In genomic region chr1:159751022-159751421, GRCh38 we compare ENCODE assay signal across 21 cellular contexts. TPM values are rescaled to one million over a fixed set of nuclear protein-coding genes. Genes with fewer than 3 reads are reported as not detected.
DNase-seq lines count a peak whose midpoint lies in the region; ATAC-seq and TF ChIP-seq lines count a peak whose summit lies in the region.
"Had no signal": no experiment of that assay in that cellular context is flagged by ENCODE, and none has a peak within 500 bp of the region (broad histone marks: within the 10 kb centered on the region; RNA-seq: fewer than 3 reads in every experiment).

No MANE protein-coding gene starts in this region.

- H3K27me3 Mint-ChIP-seq in Calu3 (ENCODE audit: unreplicated experiment): no peaks in the 10 kb centered on the region
- H3K27me3 Mint-ChIP-seq in activated CD8-positive, alpha-beta memory T cell treated with anti-CD3 and anti-CD28 coated beads, Interleukin-2, amount 10 ng/mL, durations not matched to agents 7 days and 5 days: peaks cover 3% of the 10 kb centered on the region

- H3K9me3 ChIP-seq in lower lobe of right lung (no peaks in the 10 kb centered on the region), suprapubic skin (no peaks in the 10 kb centered on the region)
- H3K9me3 ChIP-seq: SJSA1 had no signal

- H3K27ac ChIP-seq in lower lobe of right lung: peak overlapping the region; percentile 78
- H3K27ac ChIP-seq in suprapubic skin: no peak overlapping the region
- H3K27ac ChIP-seq: KMS-11, SJSA1 had no signal

- intact Hi-C loops in Calu3 (cut with micrococcal nuclease; ENCODE audit: unreplicated experiment): no loop called here
- intact Hi-C loops in lower lobe of right lung (cut with DNase I): no loop called here

- H3K27me3 ChIP-seq in lower lobe of right lung (ENCODE audit: low read depth): no peaks in the 10 kb centered on the region
- H3K27me3 ChIP-seq in suprapubic skin: peaks cover 5% of the 10 kb centered on the region
- H3K27me3 ChIP-seq: SJSA1 had no signal

- peak in 1 of 2 donors; percentile 11 for ATAC-seq in lower lobe of right lung
- no peak for ATAC-seq in activated CD8-positive, alpha-beta memory T cell treated with anti-CD3 and anti-CD28 coated beads, Interleukin-2, amount 10 ng/mL, durations not matched to agents 7 days and 5 days
- ATAC-seq: GM23338, Right ventricle myocardium inferior had no signal

- no peak overlapping the region for H3K4me3 Mint-ChIP-seq in Calu3 (ENCODE audit: low read depth, unreplicated experiment)
- H3K4me3 Mint-ChIP-seq in activated CD8-positive, alpha-beta memory T cell treated with anti-CD3 and anti-CD28 coated beads, Interleukin-2, amount 10 ng/mL, durations not matched to agents 7 days and 5 days: no peak overlapping the region
- H3K4me3 Mint-ChIP-seq: CD4-positive, CD25-positive, alpha-beta regulatory T cell; GM23338 had no signal

- DNase-seq in Calu3: no peak
- DNase-seq in GF-D8 (lab: John Stamatoyannopoulos, UW): peak; percentile 52
- peak; percentile 15 for DNase-seq in dermis blood vessel endothelial cell
- no peak for DNase-seq in lower lobe of right lung
- no peak for DNase-seq in suprapubic skin (ENCODE audit: low spot score in 2 of 2)
- DNase-seq in MV-4-11 (lab: John Stamatoyannopoulos, UW): no peak
- no peak for DNase-seq in activated CD8-positive, alpha-beta memory T cell treated with anti-CD3 and anti-CD28 coated beads, Interleukin-2, amount 10 ng/mL, durations not matched to agents 7 days and 5 days
- DNase-seq: CD4-positive, CD25-positive, alpha-beta regulatory T cell; HCEC 1CT; NCI-H1694; NCI-H2081; NCI-H2171; NCI-H446; NCI-H526 had no signal

- no peak for TF ChIP-seq POLR2A in suprapubic skin (IDR thresholded peaks at IDR 0.05)

- H3K27ac Mint-ChIP-seq in Calu3 (ENCODE audit: unreplicated experiment): peak overlapping the region; percentile 78
- H3K27ac Mint-ChIP-seq in activated CD8-positive, alpha-beta memory T cell treated with anti-CD3 and anti-CD28 coated beads, Interleukin-2, amount 10 ng/mL, durations not matched to agents 7 days and 5 days: no peak overlapping the region
- H3K27ac Mint-ChIP-seq: CD4-positive, CD25-positive, alpha-beta regulatory T cell; GM23338 had no signal

- peaks cover 20% of the 10 kb centered on the region for H3K4me1 Mint-ChIP-seq in Calu3 (ENCODE audit: low read depth, unreplicated experiment)
- H3K4me1 Mint-ChIP-seq in activated CD8-positive, alpha-beta memory T cell treated with anti-CD3 and anti-CD28 coated beads, Interleukin-2, amount 10 ng/mL, durations not matched to agents 7 days and 5 days: no peaks in the 10 kb centered on the region
- H3K4me1 Mint-ChIP-seq: GM23338 had no signal

- WGBS in suprapubic skin: 98% methylated on average over 1 of the region's 1 CpG

- no peaks in the 10 kb centered on the region for H3K9me3 Mint-ChIP-seq in Calu3 (ENCODE audit: low read depth, unreplicated experiment)
- no peaks in the 10 kb centered on the region for H3K9me3 Mint-ChIP-seq in activated CD8-positive, alpha-beta memory T cell treated with anti-CD3 and anti-CD28 coated beads, Interleukin-2, amount 10 ng/mL, durations not matched to agents 7 days and 5 days (ENCODE audit: low read depth)
- H3K9me3 Mint-ChIP-seq: GM23338 had no signal

- H3K4me1 ChIP-seq in lower lobe of right lung (peaks cover 38% of the 10 kb centered on the region), suprapubic skin (peaks cover 2% of the 10 kb centered on the region)
- H3K4me1 ChIP-seq: SJSA1 had no signal

- H3K4me3 ChIP-seq in lower lobe of right lung: no peak overlapping the region
- H3K4me3 ChIP-seq in suprapubic skin: no peak overlapping the region
- H3K4me3 ChIP-seq: GM23338, SJSA1 had no signal

- no peaks in the 10 kb centered on the region for H3K36me3 ChIP-seq in lower lobe of right lung
- H3K36me3 ChIP-seq in suprapubic skin: no peaks in the 10 kb centered on the region
- H3K36me3 ChIP-seq: SJSA1 had no signal

- TF ChIP-seq CTCF in Calu3 (IDR thresholded peaks at IDR 0.05; ENCODE audit: unreplicated experiment) (no peak), lower lobe of right lung (IDR thresholded peaks at IDR 0.05) (no peak), suprapubic skin (IDR thresholded peaks at IDR 0.05) (no peak)

- H3K36me3 Mint-ChIP-seq in Calu3 (ENCODE audit: insufficient read depth, unreplicated experiment): peaks cover 6% of the 10 kb centered on the region
- no peaks in the 10 kb centered on the region for H3K36me3 Mint-ChIP-seq in activated CD8-positive, alpha-beta memory T cell treated with anti-CD3 and anti-CD28 coated beads, Interleukin-2, amount 10 ng/mL, durations not matched to agents 7 days and 5 days
- H3K36me3 Mint-ChIP-seq: CD4-positive, CD25-positive, alpha-beta regulatory T cell had no signal

- no peak for TF ChIP-seq EP300 in suprapubic skin (IDR thresholded peaks at IDR 0.05)

- CTCF ChIA-PET in Calu3 (lab: Charles Lee): interaction anchor here (0.5 kb wide), 1 partner anchor 16 kb away, joined by 3 read pairs; no protein-coding TSS in a partner anchor
- CTCF ChIA-PET in activated CD8-positive, alpha-beta memory T cell treated with anti-CD3 and anti-CD28 coated beads, Interleukin-2, amount 10 ng/mL, durations not matched to agents 7 days and 5 days (lab: Charles Lee): no interaction called here

- no TSS peak for BruUV-seq in Calu3 (replicated peaks; lab: Mats Ljungman, UMichigan)

RNA-seq across cellular contexts. Expression of gene DUSP23, which starts 29.7 kb away (rescaled TPM):
- 5.7 and 10.6 TPM in 2 replicates for total RNA-seq in Calu3 (2022)
- total RNA-seq in dermis blood vessel endothelial cell: 29.0 and 47.6 TPM in 2 replicates
- total RNA-seq in lower lobe of right lung: 55.5 TPM
- 10 to 100 TPM; 39.6 to 89.6 (median 75.0) TPM for total RNA-seq in suprapubic skin
- 10 to 100 TPM; 23.0 to 26.5 TPM for total RNA-seq in activated CD8-positive, alpha-beta memory T cell treated with anti-CD3 and anti-CD28 coated beads, Interleukin-2, amount 10 ng/mL, durations not matched to agents 7 days and 5 days
- total RNA-seq: HT1080 had no signal

RNA-seq across cellular contexts. Expression of gene CRP, which starts 36.6 kb away (rescaled TPM):
- 0.80 and 3.6 TPM in 2 replicates for total RNA-seq in Calu3 (2022)
- not detected in 2 replicates for total RNA-seq in dermis blood vessel endothelial cell
- total RNA-seq in lower lobe of right lung: not detected
- total RNA-seq in suprapubic skin: 10 to 100 TPM in 1 of 4 donors, not detected in 3; 13.2 TPM
- not detected for total RNA-seq in activated CD8-positive, alpha-beta memory T cell treated with anti-CD3 and anti-CD28 coated beads, Interleukin-2, amount 10 ng/mL, durations not matched to agents 7 days and 5 days
- total RNA-seq: CD4-positive, CD25-positive, alpha-beta regulatory T cell; G401; GM23338; HT1080; OCI-LY7; Right ventricle myocardium inferior; SJSA1 had no signal

RNA-seq across cellular contexts. Expression of gene FCRL6, which starts 51.1 kb away (rescaled TPM):
- total RNA-seq in Calu3 (2022) (not detected in 2 replicates), dermis blood vessel endothelial cell (not detected in 2 replicates), lower lobe of right lung (2.3 TPM), suprapubic skin (under 1 TPM in 1 of 4 donors, not detected in 3; 0.49 TPM)
- under 1 TPM; 0.23 to 0.61 TPM for total RNA-seq in activated CD8-positive, alpha-beta memory T cell treated with anti-CD3 and anti-CD28 coated beads, Interleukin-2, amount 10 ng/mL, durations not matched to agents 7 days and 5 days
- total RNA-seq: CD4-positive, CD25-positive, alpha-beta regulatory T cell; G401; GM23338; OCI-LY7; SJSA1 had no signal

Comparison
In these comparisons a context has a peak if more than half of its experiments do, and no peak if none do; other contexts are left out.
1. DNase-seq: peak in GF-D8 (single experiment) and dermis blood vessel endothelial cell (single experiment); none in Calu3 (single experiment), lower lobe of right lung (single experiment), suprapubic skin (0 of 2), MV-4-11 (single experiment) and activated CD8-positive, alpha-beta memory T cell treated with anti-CD3 and anti-CD28 coated beads, Interleukin-2, amount 10 ng/mL, durations not matched to agents 7 days and 5 days (single experiment).